In the genomic region with DNA sequence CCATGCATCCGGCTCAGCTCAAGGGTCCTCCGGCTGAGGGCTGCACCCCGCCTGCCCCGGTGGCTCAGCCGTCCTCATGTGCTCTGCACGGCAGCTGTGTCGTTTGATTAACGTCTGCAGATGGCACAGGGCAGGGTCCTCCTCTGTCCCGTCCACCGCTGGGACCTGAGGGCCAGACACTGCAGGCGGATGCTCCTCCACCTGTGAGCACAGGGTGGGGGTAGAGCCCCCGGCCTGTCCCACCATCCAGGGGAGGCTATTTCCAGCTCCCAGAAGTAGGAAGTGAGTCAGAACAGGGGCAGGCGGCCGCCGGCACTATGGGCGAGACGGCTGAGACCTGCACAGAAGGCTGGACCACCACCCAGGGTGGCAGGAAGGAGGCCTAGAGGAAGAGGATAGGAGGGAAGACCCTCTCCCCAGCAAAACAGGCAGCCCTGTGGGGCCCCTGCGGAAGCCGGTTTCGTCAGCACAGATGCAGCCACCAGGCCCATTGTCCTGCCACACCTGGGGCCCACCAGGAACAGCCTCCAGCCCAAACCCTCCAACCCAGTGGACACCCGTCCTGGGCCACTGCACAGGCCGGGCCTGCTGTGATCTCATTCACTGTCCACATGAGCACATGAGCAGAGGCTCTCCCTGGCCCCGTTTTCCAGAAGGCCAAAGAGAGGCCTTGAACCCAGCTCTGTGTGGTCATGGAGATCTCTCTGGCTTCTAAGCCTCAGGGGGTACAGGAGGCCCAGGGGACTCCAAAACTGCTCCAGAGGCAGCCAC, we compare ENCODE assay signal across 19 cellular contexts. TPM values are rescaled to one million over a fixed set of nuclear protein-coding genes. Genes with fewer than 3 reads are reported as not detected.
DNase-seq lines count a peak whose midpoint lies in the region; ATAC-seq, FAIRE-seq and TF ChIP-seq lines count a peak whose summit lies in the region.
"Had no signal": no experiment of that assay in that cellular context is flagged by ENCODE, and none has a peak within 500 bp of the region (broad histone marks: within the 10 kb centered on the region; RNA-seq: fewer than 3 reads in every experiment).

No MANE protein-coding gene starts in this region.

- CTCF ChIA-PET in GM12878 (lab: Yijun Ruan, JAX) = no interaction called here

- intact Hi-C loops in GM12878 (cut with micrococcal nuclease; ENCODE audit: unreplicated experiment) (no loop called here), left colon (cut with DNase I, micrococcal nuclease) (no loop called here), sigmoid colon (cut with DNase I) (no loop called here)

- peaks cover 14% of the 10 kb centered on the region for H3K4me1 ChIP-seq in GM12878 (ENCODE audit: control insufficient read depth, insufficient read depth, low read length)
- peaks cover 0 to 28% (median 18%) of the 10 kb centered on the region in 4 donors for H3K4me1 ChIP-seq in sigmoid colon

- SMC1A ChIA-PET in GM12878 (lab: Charles Lee; ENCODE audit: uncharacterized antibody, unreplicated experiment) = interaction anchor here (0.8 kb wide), 1 partner anchor 132 kb away, joined by 3 read pairs; no protein-coding TSS in a partner anchor

- no peaks in the 10 kb centered on the region for H3K36me3 ChIP-seq in GM12878 (ENCODE audit: control insufficient read depth in 2 of 2, insufficient read depth in 2 of 2, low read length in 1 of 2)
- no peaks in the 10 kb centered on the region for H3K36me3 ChIP-seq in sigmoid colon
- H3K36me3 ChIP-seq: ascending aorta, pancreas had no signal

- ATAC-seq in GM12878 = no peak
- ATAC-seq in left colon = no peak
- no peak for ATAC-seq in HG03565 (IDR thresholded peaks at IDR 0.05; ENCODE audit: unreplicated experiment)
- ATAC-seq: Panc1; pancreas; stimulated activated effector memory CD8-positive, alpha-beta T cell treated with anti-CD3 and anti-CD28 coated beads, Interleukin-12 subunit alpha, Interleukin-12 subunit beta, amount 100 ng/mL, for 72 hours had no signal

- no TSS peak for BruUV-seq in GM12878 (replicated peaks; lab: Mats Ljungman, UMichigan)

- POLR2A ChIA-PET in GM12878 (lab: Charles Lee) = interaction anchor here (0.6 kb wide), 1 partner anchor 503 kb away, joined by 3 read pairs; no protein-coding TSS in a partner anchor

- H3K27me3 ChIP-seq in GM12878 (replicated peaks in 1 of 2; ENCODE audit: control insufficient read depth in 2 of 2, insufficient read depth in 2 of 2, low read length in 1 of 2) (no peaks in the 10 kb centered on the region; a peak in 2 of 4 replicates), sigmoid colon (no peaks in the 10 kb centered on the region)
- H3K27me3 ChIP-seq: ascending aorta, pancreas had no signal

- TF ChIP-seq CTCF in GM12878 (IDR thresholded peaks at IDR 0.05 in 2 of 3, conservative IDR thresholded peaks at IDR 0.05 in 1 of 3; ENCODE audit: control insufficient read depth in 2 of 3, extremely low read depth in 1 of 3, insufficient read depth in 1 of 3, low read depth in 3 of 3, low read length in 3 of 3) (no peak), sigmoid colon (IDR thresholded peaks at IDR 0.05) (no peak)

- TF ChIP-seq RAD21 in GM12878 (IDR thresholded peaks at IDR 0.05; ENCODE audit: insufficient read depth, low read depth, low read length) = no peak

- no peaks in the 10 kb centered on the region for H4K20me1 ChIP-seq in GM12878 (ENCODE audit: control insufficient read depth, insufficient read depth)

- no peak for TF ChIP-seq POLR2A in GM12878 (IDR thresholded peaks at IDR 0.05; ENCODE audit: low read depth, low read length)
- no peak for TF ChIP-seq POLR2A in sigmoid colon (IDR thresholded peaks at IDR 0.05)

- in situ Hi-C loops in GM12878 (cut with MboI) = no loop called here

- RAD21 ChIA-PET in GM12878 (lab: Charles Lee; ENCODE audit: unreplicated experiment) = no interaction called here

- H3K79me2 ChIP-seq in GM12878 (ENCODE audit: control insufficient read depth, insufficient read depth, low read length) = no peaks in the 10 kb centered on the region

- peak; percentile 45 for DNase-seq in Daoy (ENCODE audit: low read depth)
- DNase-seq in GM12878 (ENCODE audit: low read depth, low spot score) = no peak
- peak; percentile 7 to 22 for DNase-seq in left colon
- DNase-seq in sigmoid colon = no peak
- DNase-seq in NCI-H1694 (lab: John Stamatoyannopoulos, UW) = no peak
- DNase-seq in NCI-H2227 treated with DMSO at 0.1 percent for 48 hours (lab: John Stamatoyannopoulos, UW) = no peak
- DNase-seq in COLO829 (ENCODE audit: low spot score) = no peak
- DNase-seq: activated CD4-positive, alpha-beta T cell treated with anti-CD3 and anti-CD28 coated beads, Interleukin-2, amount 50 U/mL, for 1 hour; GF-D8; mammary epithelial cell; NCI-H1417; NCI-H446; T-helper 1 cell had no signal

- H3K27ac ChIP-seq in GM12878 (ENCODE audit: control insufficient read depth, insufficient read depth) = no peak overlapping the region
- peak overlapping the region in 3 of 4 donors; percentile 44 to 63 (median 57) for H3K27ac ChIP-seq in sigmoid colon
- H3K27ac ChIP-seq: C4-2B, pancreas had no signal

- H3K9me3 ChIP-seq in GM12878 (replicated peaks; ENCODE audit: control insufficient read depth, insufficient read depth, low read length) = no peaks in the 10 kb centered on the region
- no peaks in the 10 kb centered on the region for H3K9me3 ChIP-seq in sigmoid colon
- H3K9me3 ChIP-seq: ascending aorta, pancreas had no signal

- peak overlapping the region; percentile 10; the same call in 1 of the 2 replicates for H2AFZ ChIP-seq in GM12878 (ENCODE audit: control insufficient read depth, low read depth, low read length)

- TF ChIP-seq EP300 in GM12878 (IDR thresholded peaks at IDR 0.05; ENCODE audit: borderline replicate concordance in 1 of 2, control insufficient read depth in 1 of 2, low read depth in 2 of 2, low read length in 2 of 2) (no peak), sigmoid colon (IDR thresholded peaks at IDR 0.05) (no peak)

- no peak for FAIRE-seq in GM12878 (lab: Jason Lieb, UNC)
- FAIRE-seq: pancreas had no signal

- H3K9ac ChIP-seq in GM12878 (ENCODE audit: control insufficient read depth, insufficient read depth, low read length) = no peak overlapping the region

- no peak overlapping the region for H3K4me3 ChIP-seq in GM12878
- H3K4me3 ChIP-seq in sigmoid colon = no peak overlapping the region
- H3K4me3 ChIP-seq: ascending aorta, pancreas had no signal

- 34% methylated on average over 23 of the region's 23 CpGs for WGBS in GM12878 (ENCODE audit: insufficient coverage, insufficient replicate concordance, low lambda C conversion rate, missing lambda C conversion rate)
- 70 to 84% methylated on average over 23 of the region's 23 CpGs for WGBS in sigmoid colon, 2 donors

- H3K4me2 ChIP-seq in GM12878 (ENCODE audit: control insufficient read depth, insufficient read depth) = peak overlapping the region; percentile 3; the same call in 1 of the 2 replicates

TF ChIP-seq in GM12878, 131 proteins besides CTCF, POLR2A, EP300 and RAD21:
- TF ChIP-seq SMC3 (IDR thresholded peaks at IDR 0.05; ENCODE audit: borderline replicate concordance, low read length) (no peak), ESRRA (IDR thresholded peaks at IDR 0.05; ENCODE audit: low read length) (no peak), DPF2 (IDR thresholded peaks at IDR 0.05) (no peak), HDAC6 (IDR thresholded peaks at IDR 0.05; ENCODE audit: unreplicated experiment) (no peak)

RNA-seq across cellular contexts. Expression of gene PLXND1, which starts 12.6 kb away (rescaled TPM):
- 9.1 and 12.1 TPM in 2 replicates for total RNA-seq in Daoy (2014; rRNA removed; shearing (Covaris generic))
- 1.1 and 1.7 TPM in 2 replicates for total RNA-seq in GM12878 (2013; cell fraction: nucleolus; rRNA removed)
- total RNA-seq in GM12878 (2014; rRNA removed) = 0.16 TPM in 1 of 2 replicates, not detected in the other
- total RNA-seq in GM12878 (2014; rRNA removed; fragmentation: Illumina TruSeq; extraction: Trizol) = not detected in 2 replicates
- total RNA-seq in GM12878 (2021) = 0.66 and 2.3 TPM in 2 replicates
- 0.49 TPM for polyA plus RNA-seq in GM12878 (2011; ENCODE audit: low read depth)
- polyA plus RNA-seq in GM12878 (2011; rRNA removed) = 0.01 TPM in 1 of 2 replicates, not detected in the other
- 0.04 TPM in 1 of 2 replicates, not detected in the other for polyA plus RNA-seq in GM12878 (2011; cell fraction: cytosol; rRNA removed)
- 0.45 and 0.51 TPM in 2 replicates for polyA plus RNA-seq in GM12878 (2011; cell fraction: nucleus; rRNA removed)
- 0.29 and 0.51 TPM in 2 replicates for polyA plus RNA-seq in GM12878 (2012)
- polyA plus RNA-seq in GM12878 (2014; fragmentation: Illumina TruSeq; extraction: Trizol) = not detected in 2 replicates
- polyA plus RNA-seq in GM12878 (2014; fragmentation: Nextera tagmentation; extraction: Ambion mirVana) = not detected
- polyA plus RNA-seq in GM12878 (2014; rRNA removed) = 0.08 and 0.72 TPM in 2 replicates
- polyA plus RNA-seq in GM12878 (2016; fragmentation: Nextera tagmentation; extraction: Ambion mirVana) = not detected
- polyA minus RNA-seq in GM12878 (2011; rRNA and poly(A)+ RNA removed) = 0.44 and 0.46 TPM in 2 replicates
- polyA minus RNA-seq in GM12878 (2011; cell fraction: cytosol; rRNA and poly(A)+ RNA removed) = not detected in 2 replicates
- polyA minus RNA-seq in GM12878 (2011; cell fraction: nucleus; rRNA and poly(A)+ RNA removed) = not detected in 2 replicates
- total RNA-seq in left colon = 10 to 100 TPM; 16.5 to 38.8 TPM
- 10 to 100 TPM; 36.9 to 77.0 (median 61.8) TPM for total RNA-seq in sigmoid colon
- 10 to 100 TPM in 2 of 3 donors, 1 to 10 TPM in 1; 9.6 to 42.0 (median 15.7) TPM for polyA plus RNA-seq in sigmoid colon

Comparison
In these comparisons a context has a peak if more than half of its experiments do, and no peak if none do; other contexts are left out.
1. DNase-seq: peak in Daoy (single experiment) and left colon (2 of 2); none in GM12878 (single experiment), sigmoid colon (single experiment), NCI-H1694 (single experiment), NCI-H2227 treated with DMSO at 0.1 percent for 48 hours (single experiment) and COLO829 (single experiment).